23 cellular contexts compared by ENCODE assay signal in the genomic region with DNA sequence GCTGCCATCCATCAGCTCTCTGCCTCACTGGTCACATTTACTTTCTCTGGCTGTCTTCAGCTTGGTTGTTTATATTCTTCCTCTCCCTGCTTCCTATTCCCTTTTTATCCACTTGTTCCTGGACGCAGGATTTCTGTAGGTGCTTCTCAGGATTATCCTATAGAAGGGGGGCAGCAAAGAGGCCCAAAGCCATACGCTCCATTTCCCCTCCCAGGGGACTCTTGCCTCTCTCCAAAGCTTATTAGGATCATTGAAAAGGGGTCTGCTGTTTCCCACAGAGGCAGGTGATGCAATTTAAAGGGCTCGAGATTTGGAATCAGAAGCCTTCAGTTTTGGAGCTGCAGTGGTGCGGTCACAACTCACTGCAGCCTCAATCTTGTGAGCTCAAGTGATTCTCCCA. TPM values are rescaled to one million over a fixed set of nuclear protein-coding genes. Genes with fewer than 3 reads are reported as not detected.
"Had no signal": no experiment of that assay in that cellular context is flagged by ENCODE, and none has a peak within 500 bp of the region (broad histone marks: within the 10 kb centered on the region; RNA-seq: fewer than 3 reads in every experiment).

No MANE protein-coding gene starts in this region.

- H3K36me3 ChIP-seq: sigmoid colon, transverse colon had no signal

- H3K9me3 ChIP-seq: mucosa of descending colon, sigmoid colon had no signal

- H3K27ac Mint-ChIP-seq: activated CD8-positive, alpha-beta T cell treated with anti-CD3 and anti-CD28 coated beads for 36 hours; activated naive CD4-positive, alpha-beta T cell treated with anti-CD3 and anti-CD28 coated beads, Interleukin-2, amount 50 U/mL, for 72 hours; stimulated activated naive B cell treated with anti-CD40 and anti-IgM and Interleukin-4, amounts not matched to agents 10 μg/mL and 1 μg/mL and 100 μg/mL, for 72 hours had no signal

- H3K4me2 ChIP-seq: smooth muscle cell had no signal

- H3K27ac ChIP-seq: foreskin keratinocyte, sigmoid colon, transverse colon had no signal

- H3K36me3 Mint-ChIP-seq: activated naive CD4-positive, alpha-beta T cell treated with anti-CD3 and anti-CD28 coated beads, Interleukin-2, amount 50 U/mL, for 72 hours; brain had no signal

- H3K4me1 ChIP-seq: foreskin keratinocyte, sigmoid colon, transverse colon had no signal

- FAIRE-seq: urothelium cell line had no signal

- DNase-seq: activated CD4-positive, alpha-beta T cell treated with anti-CD3 and anti-CD28 coated beads, Interleukin-2, amount 10 ng/mL, durations not matched to agents 7 days and 5 days; activated CD8-positive, alpha-beta T cell treated with anti-CD3 and anti-CD28 coated beads for 36 hours; activated T-cell treated with anti-CD3 and anti-CD28 coated beads, Interleukin-2, amount 50 U/mL, for 1 hour; aorta; effector CD4-positive, alpha-beta T cell; foreskin keratinocyte; hippocampal formation; mesenchymal stem cell; mucosa of descending colon; sigmoid colon; stimulated activated CD4-positive, alpha-beta T cell treated with anti-CD3 and anti-CD28 coated beads, Interleukin-15, amount 100 ng/mL, for 24 hours; stimulated activated CD8-positive, alpha-beta memory T cell treated with anti-CD3 and anti-CD28 coated beads, Interleukin-4, amount 100 ng/mL, for 48 hours; stimulated activated naive B cell treated with anti-CD40 and anti-IgM and Interleukin-4, amounts not matched to agents 10 μg/mL and 1 μg/mL and 100 μg/mL, for 72 hours; T-helper 2 cell; transverse colon had no signal

- ATAC-seq: activated CD4-positive, CD25-positive, alpha-beta regulatory T cell treated with anti-CD3 and anti-CD28 coated beads, Interleukin-2, amount 50 U/mL, for 24 hours; activated CD8-positive, alpha-beta T cell treated with anti-CD3 and anti-CD28 coated beads for 36 hours; activated naive CD4-positive, alpha-beta T cell treated with anti-CD3 and anti-CD28 coated beads, Interleukin-2, amount 50 U/mL, for 72 hours; foreskin keratinocyte; mucosa of descending colon; stimulated activated naive B cell treated with anti-CD40 and anti-IgM and Interleukin-4, amounts not matched to agents 10 μg/mL and 1 μg/mL and 100 μg/mL, for 72 hours had no signal

- H3K4me1 Mint-ChIP-seq: activated CD4-positive, alpha-beta T cell treated with anti-CD3 and anti-CD28 coated beads, Interleukin-2, amount 10 ng/mL, durations not matched to agents 7 days and 5 days had no signal

- H3K4me3 Mint-ChIP-seq: activated CD4-positive, alpha-beta T cell treated with anti-CD3 and anti-CD28 coated beads, Interleukin-2, amount 10 ng/mL, durations not matched to agents 7 days and 5 days; activated CD8-positive, alpha-beta T cell treated with anti-CD3 and anti-CD28 coated beads for 36 hours; brain; stimulated activated naive B cell treated with anti-CD40 and anti-IgM and Interleukin-4, amounts not matched to agents 10 μg/mL and 1 μg/mL and 100 μg/mL, for 72 hours had no signal

- H3K27me3 ChIP-seq: foreskin keratinocyte, sigmoid colon, transverse colon had no signal

- H3K27me3 Mint-ChIP-seq: brain had no signal

- H3K9me3 Mint-ChIP-seq: activated CD4-positive, alpha-beta T cell treated with anti-CD3 and anti-CD28 coated beads, Interleukin-2, amount 10 ng/mL, durations not matched to agents 7 days and 5 days; activated CD8-positive, alpha-beta T cell treated with anti-CD3 and anti-CD28 coated beads for 36 hours; activated naive CD4-positive, alpha-beta T cell treated with anti-CD3 and anti-CD28 coated beads, Interleukin-2, amount 50 U/mL, for 72 hours; stimulated activated naive B cell treated with anti-CD40 and anti-IgM and Interleukin-4, amounts not matched to agents 10 μg/mL and 1 μg/mL and 100 μg/mL, for 72 hours had no signal

- H3K4me3 ChIP-seq: mucosa of descending colon, sigmoid colon, smooth muscle cell, transverse colon had no signal

RNA-seq across cellular contexts. Expression of a gene that starts 31.5 kb away (rescaled TPM):
- total RNA-seq: activated CD4-positive, alpha-beta T cell treated with anti-CD3 and anti-CD28 coated beads, Interleukin-2, amount 10 ng/mL, durations not matched to agents 7 days and 5 days; activated CD8-positive, alpha-beta T cell treated with anti-CD3 and anti-CD28 coated beads for 36 hours; activated naive CD4-positive, alpha-beta T cell treated with anti-CD3 and anti-CD28 coated beads, Interleukin-2, amount 50 U/mL, for 72 hours; cardiac septum; chondrocyte; foreskin keratinocyte; glomerular endothelial cell; smooth muscle cell had no signal
- polyA plus RNA-seq: foreskin keratinocyte, smooth muscle cell had no signal
